ENCODE assay signal across 15 cellular contexts in genomic region chr18:77077836-77078456, GRCh38. TPM values are rescaled to one million over a fixed set of nuclear protein-coding genes. Genes with fewer than 3 reads are reported as not detected.
DNase-seq lines count a peak whose midpoint lies in the region; FAIRE-seq and TF ChIP-seq lines count a peak whose summit lies in the region.
"Had no signal": no experiment of that assay in that cellular context is flagged by ENCODE, and none has a peak within 500 bp of the region (broad histone marks: within the 10 kb centered on the region; RNA-seq: fewer than 3 reads in every experiment).

No MANE protein-coding gene starts in this region.

- H3K4me3 Mint-ChIP-seq in activated CD4-positive, alpha-beta T cell treated with anti-CD3 and anti-CD28 coated beads, Interleukin-2, amount 10 ng/mL, durations not matched to agents 24 days and 14 days: no peak overlapping the region

- DNase-seq in activated CD4-positive, alpha-beta T cell treated with anti-CD3 and anti-CD28 coated beads, Interleukin-2, amount 10 ng/mL, durations not matched to agents 24 days and 14 days: no peak
- DNase-seq in activated CD4-positive, alpha-beta T cell treated with anti-CD3 and anti-CD28 coated beads, Interleukin-2, amount 50 U/mL, for 4 hours: no peak
- peak; percentile 76 for DNase-seq in RCC 7860 (ENCODE audit: low spot score)
- peak; percentile 61 for DNase-seq in epithelial cell of esophagus (ENCODE audit: low read depth)
- DNase-seq in neuronal stem cell (ENCODE audit: low spot score): no peak
- DNase-seq in SKM-1 treated with dmso at 0.1 percent for 144 hours (lab: John Stamatoyannopoulos, UW; ENCODE audit: unreplicated experiment): no peak
- DNase-seq in NCI-H2227 (lab: John Stamatoyannopoulos, UW; ENCODE audit: unreplicated experiment): no peak
- DNase-seq: 8988T; NCI-H1048; NCI-H526 treated with DMSO at 0.1 percent for 48 hours; ovary; stimulated activated naive CD4-positive, alpha-beta T cell had no signal

- H3K4me2 ChIP-seq in parathyroid adenoma (ENCODE audit: low read length): no peak overlapping the region
- H3K4me2 ChIP-seq in neuronal stem cell (ENCODE audit: insufficient read depth, low read length, poor library complexity, severe bottlenecking): no peak overlapping the region

- no peak overlapping the region for H3K4ac ChIP-seq in neuronal stem cell (ENCODE audit: low read length)

- no peak overlapping the region for H2BK12ac ChIP-seq in neuronal stem cell (ENCODE audit: low read length)

- intact Hi-C loops in activated CD4-positive, alpha-beta T cell treated with anti-CD3 and anti-CD28 coated beads, Interleukin-2, amount 10 ng/mL, durations not matched to agents 24 days and 14 days (cut with micrococcal nuclease): no loop called here

- H3K36me3 Mint-ChIP-seq in activated CD4-positive, alpha-beta T cell treated with anti-CD3 and anti-CD28 coated beads, Interleukin-2, amount 10 ng/mL, durations not matched to agents 24 days and 14 days (ENCODE audit: low read depth): peaks cover 35% of the 10 kb centered on the region

- H2BK120ac ChIP-seq in neuronal stem cell (ENCODE audit: low read depth, low read length): no peak overlapping the region

- H3K9me3 ChIP-seq in parathyroid adenoma (ENCODE audit: control insufficient read depth, low read length): no peaks in the 10 kb centered on the region
- H3K9me3 ChIP-seq in neuronal stem cell (replicated peaks in 1 of 2; ENCODE audit: control insufficient read depth in 2 of 2, insufficient read depth in 1 of 2, low read depth in 1 of 2, low read length in 2 of 2): no peaks in the 10 kb centered on the region
- H3K9me3 ChIP-seq: ovary had no signal

- H2BK5ac ChIP-seq in neuronal stem cell (ENCODE audit: low read length): no peak overlapping the region

- H2AFZ ChIP-seq in parathyroid adenoma: no peak overlapping the region
- H2AFZ ChIP-seq in neuronal stem cell (ENCODE audit: low read length): no peak overlapping the region

- peaks cover 60% of the 10 kb centered on the region for H3K4me1 Mint-ChIP-seq in activated CD4-positive, alpha-beta T cell treated with anti-CD3 and anti-CD28 coated beads, Interleukin-2, amount 10 ng/mL, durations not matched to agents 24 days and 14 days

- no CpG with 5 or more reads among the region's 14 CpGs for WGBS in neuronal stem cell (ENCODE audit: extremely low coverage in 2 of 2, insufficient read length in 2 of 2, insufficient replicate concordance in 1 of 2), 2 donors

- H2BK15ac ChIP-seq in neuronal stem cell (ENCODE audit: low read length): no peak overlapping the region

- TF ChIP-seq CTCF in epithelial cell of esophagus (IDR thresholded peaks at IDR 0.05; ENCODE audit: insufficient read depth, low read depth, low read length, missing control alignments) (no peak), parathyroid adenoma (IDR thresholded peaks at IDR 0.05) (no peak)

- H3K23ac ChIP-seq in neuronal stem cell (ENCODE audit: low read depth, low read length, poor library complexity): no peak overlapping the region

- H3K4me1 ChIP-seq in parathyroid adenoma (peaks cover 38% of the 10 kb centered on the region), neuronal stem cell (ENCODE audit: control insufficient read depth in 2 of 2, insufficient read depth in 1 of 2, low read depth in 1 of 2, low read length in 2 of 2) (no peaks in the 10 kb centered on the region)

- H3K36me3 ChIP-seq in parathyroid adenoma (ENCODE audit: control insufficient read depth, insufficient read depth, low read length) (no peaks in the 10 kb centered on the region), neuronal stem cell (replicated peaks in 1 of 2; ENCODE audit: control insufficient read depth in 2 of 2, insufficient read depth in 2 of 2, low read length in 2 of 2) (no peaks in the 10 kb centered on the region)
- H3K36me3 ChIP-seq: ovary had no signal

- no peaks in the 10 kb centered on the region for H3K27me3 Mint-ChIP-seq in activated CD4-positive, alpha-beta T cell treated with anti-CD3 and anti-CD28 coated beads, Interleukin-2, amount 10 ng/mL, durations not matched to agents 24 days and 14 days

- H3K27ac ChIP-seq in parathyroid adenoma (peak overlapping the region; percentile 25), neuronal stem cell (replicated peaks; ENCODE audit: low read length) (no peak overlapping the region)
- H3K27ac ChIP-seq: ovary, SK-N-MC had no signal

- H3K4me3 ChIP-seq in epithelial cell of esophagus (ENCODE audit: low read length): no peak overlapping the region
- H3K4me3 ChIP-seq in parathyroid adenoma (ENCODE audit: low read depth, low read length): no peak overlapping the region
- no peak overlapping the region for H3K4me3 ChIP-seq in neuronal stem cell (ENCODE audit: low read length in 2 of 2)
- H3K4me3 ChIP-seq: ovary, SK-N-MC had no signal

- H3K27ac Mint-ChIP-seq in activated CD4-positive, alpha-beta T cell treated with anti-CD3 and anti-CD28 coated beads, Interleukin-2, amount 10 ng/mL, durations not matched to agents 24 days and 14 days: peak overlapping the region; percentile 34

- H3K9ac ChIP-seq in parathyroid adenoma: no peak overlapping the region
- H3K9ac ChIP-seq in neuronal stem cell (ENCODE audit: low read depth, low read length, poor library complexity): no peak overlapping the region

- H3K79me1 ChIP-seq in neuronal stem cell (ENCODE audit: low read depth, low read length): no peaks in the 10 kb centered on the region

- FAIRE-seq in RCC 7860 (lab: Jason Lieb, UNC): peak; percentile 73
- FAIRE-seq: islet of Langerhans had no signal

- no peak overlapping the region for H2AK5ac ChIP-seq in neuronal stem cell (ENCODE audit: low read depth, low read length)

- peaks cover 53% of the 10 kb centered on the region for H3K79me2 ChIP-seq in parathyroid adenoma

- no peak overlapping the region for H3K14ac ChIP-seq in neuronal stem cell (ENCODE audit: low read length)

- H4K8ac ChIP-seq in neuronal stem cell (ENCODE audit: low read depth, low read length): no peak overlapping the region

- H3K27me3 ChIP-seq in parathyroid adenoma (ENCODE audit: control insufficient read depth, insufficient read depth, low read length) (no peaks in the 10 kb centered on the region), neuronal stem cell (ENCODE audit: control insufficient read depth in 3 of 3, insufficient read depth in 3 of 3, low read depth in 1 of 3, low read length in 3 of 3) (peaks cover 0 to 7% (median 0%) of the 10 kb centered on the region in 3 experiments)
- H3K27me3 ChIP-seq: ovary had no signal

- H3K9me3 Mint-ChIP-seq in activated CD4-positive, alpha-beta T cell treated with anti-CD3 and anti-CD28 coated beads, Interleukin-2, amount 10 ng/mL, durations not matched to agents 24 days and 14 days: no peaks in the 10 kb centered on the region

- H4K91ac ChIP-seq in neuronal stem cell (ENCODE audit: low read depth, low read length, poor library complexity): no peak overlapping the region

- H3K18ac ChIP-seq in neuronal stem cell (ENCODE audit: low read length): no peak overlapping the region

RNA-seq across cellular contexts. Expression of gene MBP, which starts 54.6 kb away (rescaled TPM):
- 60.2 and 63.1 TPM in 2 replicates for total RNA-seq in activated CD4-positive, alpha-beta T cell treated with anti-CD3 and anti-CD28 coated beads, Interleukin-2, amount 10 ng/mL, durations not matched to agents 24 days and 14 days
- polyA plus RNA-seq in neuronal stem cell (2013, experiment 1 of 2): 1.5 TPM
- polyA plus RNA-seq in neuronal stem cell (2013, experiment 2 of 2): 1.4 TPM

Comparison
In these comparisons a context has a peak if more than half of its experiments do, and no peak if none do; other contexts are left out.
1. DNase-seq: peak in RCC 7860 (single experiment) and epithelial cell of esophagus (single experiment); none in activated CD4-positive, alpha-beta T cell treated with anti-CD3 and anti-CD28 coated beads, Interleukin-2, amount 10 ng/mL, durations not matched to agents 24 days and 14 days (single experiment), activated CD4-positive, alpha-beta T cell treated with anti-CD3 and anti-CD28 coated beads, Interleukin-2, amount 50 U/mL, for 4 hours (0 of 2), neuronal stem cell (single experiment), SKM-1 treated with dmso at 0.1 percent for 144 hours (single experiment) and NCI-H2227 (single experiment).